10 cellular contexts compared by ENCODE assay signal in genomic region chr1:235063068-235063765, GRCh38.
DNase-seq lines count a peak whose midpoint lies in the region; ATAC-seq and TF ChIP-seq lines count a peak whose summit lies in the region.
"Had no signal": no experiment of that assay in that cellular context is flagged by ENCODE, and none has a peak within 500 bp of the region (broad histone marks: within the 10 kb centered on the region; RNA-seq: fewer than 3 reads in every experiment).

No MANE protein-coding gene starts in this region.

- no peak for ATAC-seq in GM19455 (IDR thresholded peaks at IDR 0.05; ENCODE audit: unreplicated experiment)
- ATAC-seq in HG02623 (IDR thresholded peaks at IDR 0.05; ENCODE audit: unreplicated experiment), result no peak

- peaks cover 45 to 49% of the 10 kb centered on the region in 2 donors for H3K4me1 ChIP-seq in duodenal mucosa (ENCODE audit: control insufficient read depth in 1 of 2, insufficient read depth in 2 of 2, low read length in 2 of 2)

- peak in 1 of 2 experiments; percentile 80 for DNase-seq in HL-60 (ENCODE audit: low read depth in 1 of 2, low spot score in 1 of 2)
- DNase-seq in OCI-M1 (lab: John Stamatoyannopoulos, UW), result peak; percentile 28
- DNase-seq in NCI-H2171 (lab: John Stamatoyannopoulos, UW), result no peak
- DNase-seq: amniotic stem cell had no signal

- peak overlapping the region; percentile 14 to 44 for H3K9ac ChIP-seq in duodenal mucosa (ENCODE audit: low read depth in 1 of 2, low read length in 2 of 2)

- H3K27ac ChIP-seq in HL-60 (replicated peaks) (peak overlapping the region; percentile 92), duodenal mucosa (ENCODE audit: low read depth, low read length) (peak overlapping the region; percentile 49), skin epidermis (peak overlapping the region in 20 of 21 experiments; percentile 23 to 81 (median 68))
- H3K27ac ChIP-seq: VCaP had no signal

- TF ChIP-seq CTCF in HL-60 (IDR thresholded peaks at IDR 0.05; ENCODE audit: insufficient read depth, low read length), result no peak

- no peak overlapping the region for H3K4me3 ChIP-seq in HL-60 (replicated peaks; ENCODE audit: insufficient read depth, low read length)
- H3K4me3 ChIP-seq in duodenal mucosa (ENCODE audit: low read depth in 1 of 2, low read length in 2 of 2), result peak overlapping the region in 1 of 2 donors; percentile 29
- H3K4me3 ChIP-seq in skin epidermis, result no peak overlapping the region
- H3K4me3 ChIP-seq: lung had no signal

- no peaks in the 10 kb centered on the region for H3K9me3 ChIP-seq in duodenal mucosa (ENCODE audit: control insufficient read depth in 1 of 2, low read length in 2 of 2)

- no peaks in the 10 kb centered on the region for H3K27me3 ChIP-seq in HL-60 (ENCODE audit: insufficient read depth, poor library complexity, severe bottlenecking)
- no peaks in the 10 kb centered on the region for H3K27me3 ChIP-seq in duodenal mucosa (ENCODE audit: control insufficient read depth in 1 of 2, insufficient read depth in 2 of 2, low read length in 2 of 2)

- no peaks in the 10 kb centered on the region for H3K36me3 ChIP-seq in duodenal mucosa (ENCODE audit: control insufficient read depth in 1 of 2, insufficient read depth in 2 of 2, low read length in 2 of 2)
